Comparison of ENCODE assay signal across 23 cellular contexts in genomic region chr9:36893911-36894310, GRCh38.
DNase-seq lines count a peak whose midpoint lies in the region; ATAC-seq, FAIRE-seq and TF ChIP-seq lines count a peak whose summit lies in the region.
"Had no signal": no experiment of that assay in that cellular context is flagged by ENCODE, and none has a peak within 500 bp of the region (broad histone marks: within the 10 kb centered on the region; RNA-seq: fewer than 3 reads in every experiment).

No MANE protein-coding gene starts in this region.

- WGBS in H9 (ENCODE audit: extremely low coverage, insufficient read length, low lambda C conversion rate) = no CpG with 5 or more reads among the region's 8 CpGs
- 95 to 98% methylated on average over 5 to 8 of the region's 8 CpGs for WGBS in endodermal cell (ENCODE audit: insufficient coverage in 1 of 2, insufficient read length in 1 of 2), 2 experiments

- H4K91ac ChIP-seq in H9 (ENCODE audit: insufficient read length, low read depth, low read length) = no peak overlapping the region

- H3K9ac ChIP-seq in H9 (ENCODE audit: extremely low read depth, insufficient read length, low read length) (no peak overlapping the region), endodermal cell (ENCODE audit: extremely low read depth, low read length, poor library complexity, severe bottlenecking) (no peak overlapping the region), skeletal muscle tissue (ENCODE audit: low read depth in 1 of 3, low read length in 3 of 3) (peak overlapping the region in 2 of 3 donors; percentile 51 to 58)
- H3K9ac ChIP-seq: KMS-11 had no signal

- no peak overlapping the region for H3K4ac ChIP-seq in H9 (ENCODE audit: low read depth, low read length)

- no peak for ATAC-seq in activated CD8-positive, alpha-beta T cell treated with anti-CD3 and anti-CD28 coated beads, Interleukin-2, amount 10 ng/mL, durations not matched to agents 7 days and 5 days
- ATAC-seq in GM21723 (IDR thresholded peaks at IDR 0.05; ENCODE audit: unreplicated experiment) = no peak

- no peak overlapping the region for H3T11ph ChIP-seq in H9 (ENCODE audit: low read length)

- no peaks in the 10 kb centered on the region; the same call in 1 of the 2 replicates for H3K27me3 ChIP-seq in H9 (ENCODE audit: insufficient read depth, low read length)
- peaks cover 83% of the 10 kb centered on the region for H3K27me3 ChIP-seq in endodermal cell (ENCODE audit: control insufficient read depth, insufficient read depth, low read length, poor library complexity, severe bottlenecking)
- H3K27me3 ChIP-seq in skeletal muscle tissue (ENCODE audit: control insufficient read depth in 3 of 3, insufficient read depth in 3 of 3, low read length in 3 of 3) = peaks cover 0 to 13% (median 6%) of the 10 kb centered on the region in 3 donors
- H3K27me3 ChIP-seq: SJCRH30 had no signal

- H3K23ac ChIP-seq in H9 (ENCODE audit: insufficient read length, low read depth, low read length) = no peak overlapping the region

- DNase-seq in NCI-H1092 treated with DMSO at 0.1 percent for 48 hours (lab: John Stamatoyannopoulos, UW) = peak; percentile 74
- no peak for DNase-seq in NCI-H1092 (lab: John Stamatoyannopoulos, UW)
- DNase-seq in H9 = peak; percentile 7
- peak; percentile 20 for DNase-seq in endodermal cell
- no peak for DNase-seq in activated CD8-positive, alpha-beta T cell treated with anti-CD3 and anti-CD28 coated beads, Interleukin-2, amount 10 ng/mL, durations not matched to agents 7 days and 5 days
- no peak for DNase-seq in GM19239 (ENCODE audit: insufficient read length, low spot score)
- DNase-seq: ACHN; Calu3; CD8-positive, alpha-beta memory T cell; DMS153; NCI-H1105 treated with DMSO at 0.1 percent for 48 hours; NCI-H2081 treated with DMSO at 0.1 percent for 48 hours; NCI-H2171 treated with DMSO at 0.1 percent for 48 hours; NCI-H526; SJCRH30 had no signal

- no peaks in the 10 kb centered on the region for H3K4me1 ChIP-seq in H9 (ENCODE audit: insufficient read depth, low read length)
- peaks cover 15% of the 10 kb centered on the region for H3K4me1 ChIP-seq in endodermal cell (ENCODE audit: control insufficient read depth, insufficient read depth, low read length)
- peaks cover 10 to 11% (median 11%) of the 10 kb centered on the region in 3 donors for H3K4me1 ChIP-seq in skeletal muscle tissue (ENCODE audit: control insufficient read depth in 3 of 3, insufficient read depth in 3 of 3, low read length in 3 of 3)
- H3K4me1 ChIP-seq: SJCRH30 had no signal

- H3K14ac ChIP-seq in H9 (ENCODE audit: insufficient read depth, low read length) = no peak overlapping the region

- no peak overlapping the region for H2BK12ac ChIP-seq in H9 (ENCODE audit: insufficient read length, low read depth, low read length)

- no peak overlapping the region for H2BK15ac ChIP-seq in H9 (ENCODE audit: low read depth, low read length)

- H3K4me3 Mint-ChIP-seq in H9 = no peak overlapping the region
- H3K4me3 Mint-ChIP-seq in endodermal cell = no peak overlapping the region
- no peak overlapping the region for H3K4me3 Mint-ChIP-seq in activated CD8-positive, alpha-beta T cell treated with anti-CD3 and anti-CD28 coated beads, Interleukin-2, amount 10 ng/mL, durations not matched to agents 7 days and 5 days
- H3K4me3 Mint-ChIP-seq: CD8-positive, alpha-beta memory T cell had no signal

- H4K8ac ChIP-seq in H9 (replicated peaks; ENCODE audit: insufficient read length, low read depth, low read length) = no peak overlapping the region

- no peak for FAIRE-seq in GM19239 (lab: Jason Lieb, UNC)
- FAIRE-seq: G401.6, GM18507, H1, HTR-8/SVneo had no signal

- H3K27ac ChIP-seq in H9 (ENCODE audit: insufficient read length, low read depth, low read length) = no peak overlapping the region
- H3K27ac ChIP-seq in endodermal cell (ENCODE audit: low read depth, low read length) = no peak overlapping the region
- peak overlapping the region; percentile 14 for H3K27ac ChIP-seq in skeletal muscle tissue (ENCODE audit: low read depth, low read length)
- H3K27ac ChIP-seq: 22Rv1, KMS-11, SJCRH30 had no signal

- no peaks in the 10 kb centered on the region for H4K20me1 ChIP-seq in H9 (ENCODE audit: control insufficient read depth, insufficient read depth, insufficient read length)

- no peak overlapping the region for H3K18ac ChIP-seq in H9 (ENCODE audit: insufficient read length, low read depth, low read length)

- CTCF ChIA-PET in activated CD8-positive, alpha-beta T cell treated with anti-CD3 and anti-CD28 coated beads, Interleukin-2, amount 10 ng/mL, durations not matched to agents 7 days and 5 days (lab: Charles Lee) = interaction anchor here (0.6 to 1.1 kb wide), 2 partner anchors 20 to 475 kb away, joined by 3 read pairs; no protein-coding TSS in a partner anchor

- H3K4me1 Mint-ChIP-seq in H9 = peaks cover 16 to 33% of the 10 kb centered on the region in 2 experiments
- peaks cover 31% of the 10 kb centered on the region for H3K4me1 Mint-ChIP-seq in endodermal cell
- H3K4me1 Mint-ChIP-seq in activated CD8-positive, alpha-beta T cell treated with anti-CD3 and anti-CD28 coated beads, Interleukin-2, amount 10 ng/mL, durations not matched to agents 7 days and 5 days (ENCODE audit: low read depth) = no peaks in the 10 kb centered on the region
- H3K4me1 Mint-ChIP-seq: CD8-positive, alpha-beta memory T cell had no signal

- H2AFZ ChIP-seq in H9 (ENCODE audit: low read length) = no peak overlapping the region

- H3K27me3 Mint-ChIP-seq in H9 (ENCODE audit: low read depth) (peaks cover 2% of the 10 kb centered on the region), endodermal cell (ENCODE audit: insufficient read depth) (peaks cover 84% of the 10 kb centered on the region)
- peaks cover 9% of the 10 kb centered on the region for H3K27me3 Mint-ChIP-seq in activated CD8-positive, alpha-beta T cell treated with anti-CD3 and anti-CD28 coated beads, Interleukin-2, amount 10 ng/mL, durations not matched to agents 7 days and 5 days (ENCODE audit: low read depth)

- no peak overlapping the region for H2BK5ac ChIP-seq in H9 (ENCODE audit: insufficient read length, low read length)

- H3K79me1 ChIP-seq in H9 (ENCODE audit: insufficient read depth, low read depth, low read length, poor library complexity, severe bottlenecking) = no peaks in the 10 kb centered on the region

- H3K23me2 ChIP-seq in H9 (ENCODE audit: insufficient read length, low read depth, low read length, poor library complexity, severe bottlenecking) = no peaks in the 10 kb centered on the region

- H2BK20ac ChIP-seq in H9 (ENCODE audit: low read depth, low read length, poor library complexity, severe bottlenecking) = no peak overlapping the region

- H3K4me2 ChIP-seq in H9 (ENCODE audit: insufficient read depth, insufficient read length, low read length) = no peak overlapping the region
- H3K4me2 ChIP-seq: KMS-11 had no signal

- H2AK5ac ChIP-seq in H9 (ENCODE audit: insufficient read length, low read length) = no peak overlapping the region

- H3K36me3 Mint-ChIP-seq in H9 (ENCODE audit: insufficient read depth in 1 of 3, low read depth in 3 of 3) = no peaks in the 10 kb centered on the region
- H3K36me3 Mint-ChIP-seq in endodermal cell (ENCODE audit: low read depth) = no peaks in the 10 kb centered on the region
- no peaks in the 10 kb centered on the region for H3K36me3 Mint-ChIP-seq in activated CD8-positive, alpha-beta T cell treated with anti-CD3 and anti-CD28 coated beads, Interleukin-2, amount 10 ng/mL, durations not matched to agents 7 days and 5 days (ENCODE audit: low read depth)
- H3K36me3 Mint-ChIP-seq: CD8-positive, alpha-beta memory T cell had no signal

- no peaks in the 10 kb centered on the region for H3K9me3 ChIP-seq in H9 (ENCODE audit: control insufficient read depth, low read depth, low read length)
- H3K9me3 ChIP-seq in endodermal cell (ENCODE audit: control insufficient read depth, low read length) = no peaks in the 10 kb centered on the region
- no peaks in the 10 kb centered on the region for H3K9me3 ChIP-seq in skeletal muscle tissue (ENCODE audit: control insufficient read depth in 3 of 3, low read length in 3 of 3)
- H3K9me3 ChIP-seq: SJCRH30 had no signal

- no peak overlapping the region for H2BK120ac ChIP-seq in H9 (ENCODE audit: low read depth, low read length, poor library complexity, severe bottlenecking)

- H3K56ac ChIP-seq in H9 (ENCODE audit: insufficient read length, low read depth, low read length) = no peak overlapping the region

- no peaks in the 10 kb centered on the region for H3K9me3 Mint-ChIP-seq in H9
- no peaks in the 10 kb centered on the region for H3K9me3 Mint-ChIP-seq in endodermal cell
- no peaks in the 10 kb centered on the region for H3K9me3 Mint-ChIP-seq in activated CD8-positive, alpha-beta T cell treated with anti-CD3 and anti-CD28 coated beads, Interleukin-2, amount 10 ng/mL, durations not matched to agents 7 days and 5 days (ENCODE audit: insufficient read depth)
- H3K9me3 Mint-ChIP-seq: CD8-positive, alpha-beta memory T cell had no signal

- no peaks in the 10 kb centered on the region for H3K79me2 ChIP-seq in H9 (ENCODE audit: insufficient read depth, low read length)

- TF ChIP-seq CTCF in H9 (conservative IDR thresholded peaks at IDR 0.05) = no peak
- TF ChIP-seq CTCF in endodermal cell (conservative IDR thresholded peaks at IDR 0.05) = no peak

- no peak overlapping the region for H4K5ac ChIP-seq in H9 (ENCODE audit: insufficient read length, low read depth, low read length)

- POLR2A ChIA-PET in activated CD8-positive, alpha-beta T cell treated with anti-CD3 and anti-CD28 coated beads, Interleukin-2, amount 10 ng/mL, durations not matched to agents 7 days and 5 days (lab: Charles Lee) = no interaction called here

- H3K4me3 ChIP-seq in endodermal cell (ENCODE audit: low read length) (no peak overlapping the region), skeletal muscle tissue (ENCODE audit: low read length in 3 of 3) (peak overlapping the region; percentile 24 to 70 (median 67))
- H3K4me3 ChIP-seq: SJCRH30 had no signal

- H3K36me3 ChIP-seq in endodermal cell (ENCODE audit: control insufficient read depth, insufficient read depth, low read length) = no peaks in the 10 kb centered on the region
- H3K36me3 ChIP-seq in skeletal muscle tissue (ENCODE audit: control insufficient read depth in 3 of 3, insufficient read depth in 3 of 3, low read length in 3 of 3) = no peaks in the 10 kb centered on the region
- H3K36me3 ChIP-seq: SJCRH30 had no signal

- H3K27ac Mint-ChIP-seq in H9 (no peak overlapping the region), endodermal cell (no peak overlapping the region)
- no peak overlapping the region for H3K27ac Mint-ChIP-seq in activated CD8-positive, alpha-beta T cell treated with anti-CD3 and anti-CD28 coated beads, Interleukin-2, amount 10 ng/mL, durations not matched to agents 7 days and 5 days
- H3K27ac Mint-ChIP-seq: CD8-positive, alpha-beta memory T cell had no signal

Comparison
In these comparisons a context has a peak if more than half of its experiments do, and no peak if none do; other contexts are left out.
1. DNase-seq: peak in NCI-H1092 treated with DMSO at 0.1 percent for 48 hours (single experiment), H9 (single experiment) and endodermal cell (single experiment); none in NCI-H1092 (single experiment), activated CD8-positive, alpha-beta T cell treated with anti-CD3 and anti-CD28 coated beads, Interleukin-2, amount 10 ng/mL, durations not matched to agents 7 days and 5 days (single experiment) and GM19239 (single experiment).
2. H3K9ac ChIP-seq: peak in skeletal muscle tissue (2 of 3); none in H9 (single experiment) and endodermal cell (single experiment).